In genomic region chr4:38678078-38678477, GRCh38 we compare ENCODE assay signal across 9 cellular contexts. TPM values are rescaled to one million over a fixed set of nuclear protein-coding genes. Genes with fewer than 3 reads are reported as not detected.
DNase-seq lines count a peak whose midpoint lies in the region; ATAC-seq and TF ChIP-seq lines count a peak whose summit lies in the region.
"Had no signal": no experiment of that assay in that cellular context is flagged by ENCODE, and none has a peak within 500 bp of the region (broad histone marks: within the 10 kb centered on the region; RNA-seq: fewer than 3 reads in every experiment).

No MANE protein-coding gene starts in this region.

- DNase-seq in A172 (ENCODE audit: low spot score) (peak; percentile 55), IMR-90 (peak; percentile 100), esophagus squamous epithelium (lab: John Stamatoyannopoulos, UW) (no peak), dedifferentiated amniotic fluid mesenchymal stem cell (ENCODE audit: extremely low spot score) (no peak), activated gamma-delta T cell (lab: John Stamatoyannopoulos, UW) (no peak)
- no peak for DNase-seq in natural killer cell treated with Interleukin-12 subunit alpha and Interleukin-12 subunit beta and Interleukin-15 and Interleukin-18, amount 100 ng/mL, for 72 hours (ENCODE audit: low spot score)
- DNase-seq in activated CD4-positive, alpha-beta T cell treated with anti-CD3 and anti-CD28 coated beads, Interleukin-2, amount 50 U/mL, for 48 hours, result no peak
- DNase-seq: NCI-H1092 had no signal

- H3K4me3 ChIP-seq in IMR-90 (ENCODE audit: insufficient read depth, low read depth, low read length) (no peak overlapping the region), esophagus squamous epithelium (no peak overlapping the region)

- no peak overlapping the region for H3K4ac ChIP-seq in IMR-90 (ENCODE audit: low read depth, low read length)

- no peak overlapping the region for H2AK9ac ChIP-seq in IMR-90 (replicated peaks; ENCODE audit: low read depth, low read length, poor library complexity)

- no peak; the same call in 1 of the 2 replicates for TF ChIP-seq POLR2A in IMR-90 (IDR thresholded peaks at IDR 0.05; ENCODE audit: low read depth, low read length)
- TF ChIP-seq POLR2A in esophagus squamous epithelium (IDR thresholded peaks at IDR 0.05), result no peak

- H3K27ac ChIP-seq in IMR-90 (ENCODE audit: insufficient read depth, low read length) (0 out of 2 replicates have a peak overlapping the region, but pooled peaks have one; percentile 10), esophagus squamous epithelium (peak overlapping the region in 3 of 4 donors; percentile 50 to 100 (median 95))

- peaks cover 63 to 69% of the 10 kb centered on the region in 2 donors for H3K4me1 Mint-ChIP-seq in natural killer cell treated with Interleukin-12 subunit alpha and Interleukin-12 subunit beta and Interleukin-15 and Interleukin-18, amount 100 ng/mL, for 72 hours (ENCODE audit: low read depth in 2 of 2)

- peaks cover 36 to 64% of the 10 kb centered on the region in 2 experiments for H3K79me1 ChIP-seq in IMR-90 (ENCODE audit: low read depth in 1 of 2, low read length in 2 of 2)

- H2AK5ac ChIP-seq in IMR-90 (ENCODE audit: low read depth, low read length), result 0 out of 2 replicates have a peak overlapping the region, but pooled peaks have one; percentile 3

- WGBS in IMR-90 (ENCODE audit: extremely low coverage in 2 of 2, insufficient read length in 1 of 2), 2 experiments, result no CpG with 5 or more reads among the region's 5 CpGs
- 21 to 39% methylated on average over 5 of the region's 5 CpGs for WGBS in esophagus squamous epithelium, 2 donors

- H3K9ac ChIP-seq in IMR-90 (ENCODE audit: low read depth, low read length), result no peak overlapping the region

- H2BK120ac ChIP-seq in IMR-90 (ENCODE audit: low read depth, low read length), result no peak overlapping the region

- BruUV-seq in IMR-90 (replicated peaks; lab: Mats Ljungman, UMichigan), result no TSS peak

- no peak overlapping the region for H2BK20ac ChIP-seq in IMR-90 (ENCODE audit: low read depth, low read length)

- H4K8ac ChIP-seq in IMR-90 (ENCODE audit: low read depth in 2 of 2, low read length in 2 of 2), result no peak overlapping the region

- dilution Hi-C loops in IMR-90 (cut with HindIII; ENCODE audit: low sequenced_read_pairs, unreplicated experiment), result no loop called here

- no peak overlapping the region for H4K5ac ChIP-seq in IMR-90 (ENCODE audit: low read depth, low read length)

- POLR2A ChIA-PET in IMR-90 (lab: Charles Lee; ENCODE audit: unreplicated experiment), result no interaction called here

- H3K27me3 Mint-ChIP-seq in natural killer cell treated with Interleukin-12 subunit alpha and Interleukin-12 subunit beta and Interleukin-15 and Interleukin-18, amount 100 ng/mL, for 72 hours, result no peaks in the 10 kb centered on the region

- H3K9me1 ChIP-seq in IMR-90 (ENCODE audit: insufficient read depth, low read length), result peaks cover 21% of the 10 kb centered on the region

- peaks cover 76% of the 10 kb centered on the region for H4K20me1 ChIP-seq in IMR-90 (ENCODE audit: insufficient read depth, low read length)

- H4K91ac ChIP-seq in IMR-90 (ENCODE audit: insufficient read depth, low read depth, low read length), result no peak overlapping the region

- H3K9me3 Mint-ChIP-seq in natural killer cell treated with Interleukin-12 subunit alpha and Interleukin-12 subunit beta and Interleukin-15 and Interleukin-18, amount 100 ng/mL, for 72 hours, result no peaks in the 10 kb centered on the region

- peaks cover 23% of the 10 kb centered on the region for H3K36me3 Mint-ChIP-seq in natural killer cell treated with Interleukin-12 subunit alpha and Interleukin-12 subunit beta and Interleukin-15 and Interleukin-18, amount 100 ng/mL, for 72 hours

- H3K4me1 ChIP-seq in IMR-90 (ENCODE audit: control insufficient read depth, insufficient read depth, low read length) (peaks cover 28% of the 10 kb centered on the region), esophagus squamous epithelium (peaks cover 53 to 100% (median 68%) of the 10 kb centered on the region in 3 donors)

- peak overlapping the region; percentile 84 for H3K4me3 Mint-ChIP-seq in natural killer cell treated with Interleukin-12 subunit alpha and Interleukin-12 subunit beta and Interleukin-15 and Interleukin-18, amount 100 ng/mL, for 72 hours

- H3K9me3 ChIP-seq in IMR-90 (ENCODE audit: control insufficient read depth, insufficient read depth, low read length), result no peaks in the 10 kb centered on the region
- no peaks in the 10 kb centered on the region for H3K9me3 ChIP-seq in esophagus squamous epithelium

- H3K23ac ChIP-seq in IMR-90 (ENCODE audit: low read depth, low read length), result no peak overlapping the region

- peak overlapping the region; percentile 50 for H3K4me2 ChIP-seq in IMR-90 (ENCODE audit: low read depth, low read length)

- peak overlapping the region; percentile 25 for H2BK5ac ChIP-seq in IMR-90 (ENCODE audit: low read depth, low read length, poor library complexity, severe bottlenecking)

- ATAC-seq in IMR-90 (ENCODE audit: low read depth) (peak; percentile 70), HG03378 (IDR thresholded peaks at IDR 0.05; ENCODE audit: unreplicated experiment) (no peak)
- ATAC-seq in natural killer cell treated with Interleukin-12 subunit alpha and Interleukin-12 subunit beta and Interleukin-15 and Interleukin-18, amount 100 ng/mL, for 72 hours, result peak; percentile 67 to 71

- H2BK15ac ChIP-seq in IMR-90 (ENCODE audit: low read depth, low read length), result no peak overlapping the region

- TF ChIP-seq CTCF in IMR-90 (conservative IDR thresholded peaks at IDR 0.05; ENCODE audit: low read depth, low read length) (no peak), esophagus squamous epithelium (IDR thresholded peaks at IDR 0.05) (no peak)

- H3K36me3 ChIP-seq in IMR-90 (ENCODE audit: control insufficient read depth, insufficient read depth, low read length) (peaks cover 8% of the 10 kb centered on the region), esophagus squamous epithelium (peaks cover 8 to 46% (median 14%) of the 10 kb centered on the region in 3 donors)

- intact Hi-C loops in IMR-90 (cut with micrococcal nuclease), result loop anchor here (5.0 kb wide), 1 partner anchor 179 kb away; the partner anchor contains the start of gene TLR6
- intact Hi-C loops in esophagus squamous epithelium (cut with DNase I), result no loop called here

- in situ Hi-C loops in IMR-90 (cut with MboI; ENCODE audit: low sequenced_read_pairs), result no loop called here

- no peak overlapping the region for H3K14ac ChIP-seq in IMR-90 (replicated peaks; ENCODE audit: low read depth, low read length)

- H3K56ac ChIP-seq in IMR-90 (ENCODE audit: extremely low read depth, insufficient read depth, low read length), result no peak overlapping the region

- peak; percentile 11; the same call in 1 of the 2 replicates for TF ChIP-seq RAD21 in IMR-90 (IDR thresholded peaks at IDR 0.05; ENCODE audit: low read length)

- CTCF ChIA-PET in IMR-90 (lab: Yijun Ruan, JAX), result interaction anchor here (0.6 to 1.1 kb wide), 3 partner anchors 489 to 504 kb away, joined by 3 to 4 read pairs (median 3); no protein-coding TSS in a partner anchor

- H3K27me3 ChIP-seq in IMR-90 (ENCODE audit: control insufficient read depth, insufficient read depth, low read length), result no peaks in the 10 kb centered on the region
- H3K27me3 ChIP-seq in esophagus squamous epithelium, result no peaks in the 10 kb centered on the region

- no peak overlapping the region for H3K18ac ChIP-seq in IMR-90 (ENCODE audit: low read depth, low read length)

- no peak overlapping the region for H2AFZ ChIP-seq in IMR-90 (replicated peaks; ENCODE audit: low read length, poor library complexity)

- peak overlapping the region; percentile 87 to 96 for H3K27ac Mint-ChIP-seq in natural killer cell treated with Interleukin-12 subunit alpha and Interleukin-12 subunit beta and Interleukin-15 and Interleukin-18, amount 100 ng/mL, for 72 hours

TF ChIP-seq in IMR-90, 13 proteins besides CTCF, POLR2A, EP300 and RAD21 (continues in another document):
- TF ChIP-seq RCOR1 (IDR thresholded peaks at IDR 0.05; ENCODE audit: insufficient replicate concordance, low read length) (peak; percentile 90), CEBPB (IDR thresholded peaks at IDR 0.05; ENCODE audit: low read depth, low read length) (peak; percentile 94), BHLHE40 (IDR thresholded peaks at IDR 0.05; ENCODE audit: low read depth, low read length) (peak; percentile 80), USF2 (IDR thresholded peaks at IDR 0.05; ENCODE audit: low read depth, low read length) (no peak), FOS (IDR thresholded peaks at IDR 0.05; ENCODE audit: low read depth, low read length) (peak; percentile 97), NFE2L2 (IDR thresholded peaks at IDR 0.05; ENCODE audit: low read depth, low read length) (peak; percentile 23; the same call in 1 of the 2 replicates), MAFK (IDR thresholded peaks at IDR 0.05; ENCODE audit: low read depth, low read length) (no peak), SMC3 (IDR thresholded peaks at IDR 0.05; ENCODE audit: low read depth, low read length) (no peak), CHD1 (IDR thresholded peaks at IDR 0.05; ENCODE audit: low read depth, low read length) (no peak), MXI1 (IDR thresholded peaks at IDR 0.05; ENCODE audit: borderline replicate concordance, low read depth, low read length) (no peak), MAZ (IDR thresholded peaks at IDR 0.05; ENCODE audit: borderline replicate concordance, low read depth, low read length) (peak; percentile 45; the same call in 1 of the 2 replicates), RFX5 (IDR thresholded peaks at IDR 0.05; ENCODE audit: low read depth, low read length) (no peak)

RNA-seq across cellular contexts. Expression of gene KLF3, which starts 14.1 kb away (rescaled TPM):
- 6.4 and 8.9 TPM in 2 replicates for total RNA-seq in A172 (2014; rRNA removed; shearing (Covaris generic))
- total RNA-seq in IMR-90 (2012; rRNA removed) (8.2 and 9.4 TPM in 2 replicates), esophagus squamous epithelium (10 to 100 TPM; 44.2 to 91.4 (median 82.7) TPM)
- 11.6 and 12.6 TPM in 2 replicates for polyA plus RNA-seq in IMR-90 (2012; rRNA removed)
- 5.3 and 7.2 TPM in 2 replicates for polyA plus RNA-seq in IMR-90 (2012; cell fraction: cytosol; rRNA removed)
- 8.7 and 26.7 TPM in 2 replicates for polyA plus RNA-seq in IMR-90 (2012; cell fraction: nucleus; rRNA removed; ENCODE audit: low replicate concordance)
- 10 to 100 TPM; 68.6 to 68.9 TPM for total RNA-seq in natural killer cell treated with Interleukin-12 subunit alpha and Interleukin-12 subunit beta and Interleukin-15 and Interleukin-18, amount 100 ng/mL, for 72 hours

Comparison
In these comparisons a context has a peak if more than half of its experiments do, and no peak if none do; other contexts are left out.
1. DNase-seq: peak in A172 (single experiment) and IMR-90 (single experiment); none in esophagus squamous epithelium (single experiment), natural killer cell treated with Interleukin-12 subunit alpha and Interleukin-12 subunit beta and Interleukin-15 and Interleukin-18, amount 100 ng/mL, for 72 hours (single experiment), dedifferentiated amniotic fluid mesenchymal stem cell (single experiment), activated CD4-positive, alpha-beta T cell treated with anti-CD3 and anti-CD28 coated beads, Interleukin-2, amount 50 U/mL, for 48 hours (0 of 2) and activated gamma-delta T cell (single experiment).